8 cellular contexts compared by ENCODE assay signal in genomic region chr11:76680517-76681425, GRCh38. TPM values are rescaled to one million over a fixed set of nuclear protein-coding genes. Genes with fewer than 3 reads are reported as not detected.
A peak's percentile ranks its signal among the peaks of the same experiment; 100 is the strongest.
DNase-seq lines count a peak whose midpoint lies in the region; ATAC-seq, FAIRE-seq and TF ChIP-seq lines count a peak whose summit lies in the region.

No MANE protein-coding gene starts in this region.

- no peak overlapping the region for H2BK120ac ChIP-seq in neuronal stem cell (ENCODE audit: low read depth, low read length)

- H2BK15ac ChIP-seq in neuronal stem cell (ENCODE audit: low read length): peak overlapping the region; percentile 86

- no peak overlapping the region for H3K18ac ChIP-seq in neuronal stem cell (ENCODE audit: low read length)

- peak overlapping the region; percentile 31 for H2AFZ ChIP-seq in neuronal stem cell (ENCODE audit: low read length)

- H3K4ac ChIP-seq in neuronal stem cell (ENCODE audit: low read length): no peak overlapping the region

- H3K27me3 ChIP-seq in neuronal stem cell (ENCODE audit: control insufficient read depth in 3 of 3, insufficient read depth in 3 of 3, low read depth in 1 of 3, low read length in 3 of 3): peaks cover 0 to 36% (median 4%) of the 10 kb centered on the region in 3 experiments
- no peaks in the 10 kb centered on the region for H3K27me3 ChIP-seq in thyroid gland

- H2BK5ac ChIP-seq in neuronal stem cell (ENCODE audit: low read length): peak overlapping the region; percentile 26

- H3K79me1 ChIP-seq in neuronal stem cell (ENCODE audit: low read depth, low read length): no peaks in the 10 kb centered on the region

- no CpG with 5 or more reads among the region's 22 CpGs for WGBS in neuronal stem cell (ENCODE audit: extremely low coverage in 2 of 2, insufficient read length in 2 of 2, insufficient replicate concordance in 1 of 2), 2 donors
- 36 to 50% methylated on average over 13 to 21 of the region's 22 CpGs for WGBS in thyroid gland, 2 donors

- peak; percentile 3 for DNase-seq in GF-D8 (lab: John Stamatoyannopoulos, UW)
- DNase-seq in Jurkat, Clone E6-1 (ENCODE audit: low read depth, low spot score): peak; percentile 45
- DNase-seq in RCC 7860 (ENCODE audit: low spot score): peak; percentile 6
- peak; percentile 76 to 81 for DNase-seq in activated T-cell treated with anti-CD3 and anti-CD28 coated beads, Interleukin-2, amount 50 U/mL, for 48 hours
- DNase-seq in fibroblast of pulmonary artery (ENCODE audit: low read depth): peak; percentile 77
- DNase-seq in neuronal stem cell (ENCODE audit: low spot score): peak; percentile 76
- peak; percentile 48 to 57 for DNase-seq in thyroid gland

- no peak overlapping the region for H3K4me3 ChIP-seq in Jurkat, Clone E6-1 (ENCODE audit: low read length)
- H3K4me3 ChIP-seq in fibroblast of pulmonary artery (replicated peaks; ENCODE audit: low read depth, low read length) (no peak overlapping the region), neuronal stem cell (ENCODE audit: low read length in 2 of 2) (no peak overlapping the region), thyroid gland (replicated peaks in 1 of 3) (no peak overlapping the region)

- no peak overlapping the region for H4K8ac ChIP-seq in neuronal stem cell (ENCODE audit: low read depth, low read length)

- peaks cover 0 to 4% of the 10 kb centered on the region in 2 donors for H3K4me1 ChIP-seq in neuronal stem cell (ENCODE audit: control insufficient read depth in 2 of 2, insufficient read depth in 1 of 2, low read depth in 1 of 2, low read length in 2 of 2)
- peaks cover 2 to 4% of the 10 kb centered on the region in 2 donors for H3K4me1 ChIP-seq in thyroid gland

- H3K4me2 ChIP-seq in neuronal stem cell (ENCODE audit: insufficient read depth, low read length, poor library complexity, severe bottlenecking): no peak overlapping the region

- ATAC-seq in HG03095 (IDR thresholded peaks at IDR 0.05; ENCODE audit: unreplicated experiment): no peak

- H3K23ac ChIP-seq in neuronal stem cell (ENCODE audit: low read depth, low read length, poor library complexity): peak overlapping the region; percentile 77

- H2BK12ac ChIP-seq in neuronal stem cell (ENCODE audit: low read length): no peak overlapping the region

- FAIRE-seq in RCC 7860 (lab: Jason Lieb, UNC): no peak

- H3K14ac ChIP-seq in neuronal stem cell (ENCODE audit: low read length): peak overlapping the region; percentile 64

- no peak overlapping the region for H4K91ac ChIP-seq in neuronal stem cell (ENCODE audit: low read depth, low read length, poor library complexity)

- peak overlapping the region; percentile 73 for H2AK5ac ChIP-seq in neuronal stem cell (ENCODE audit: low read depth, low read length)

- H3K27ac ChIP-seq in neuronal stem cell (replicated peaks; ENCODE audit: low read length) (no peak overlapping the region), thyroid gland (no peak overlapping the region)

- TF ChIP-seq CTCF in fibroblast of pulmonary artery (IDR thresholded peaks at IDR 0.05; ENCODE audit: low read length, missing control alignments): peak; percentile 81
- peak; percentile 47 to 78 (median 60) for TF ChIP-seq CTCF in thyroid gland (IDR thresholded peaks at IDR 0.05)

- peaks cover 0 to 1% of the 10 kb centered on the region in 2 donors for H3K36me3 ChIP-seq in neuronal stem cell (replicated peaks in 1 of 2; ENCODE audit: control insufficient read depth in 2 of 2, insufficient read depth in 2 of 2, low read length in 2 of 2)
- H3K36me3 ChIP-seq in thyroid gland: no peaks in the 10 kb centered on the region

- H3K9me3 ChIP-seq in neuronal stem cell (replicated peaks in 1 of 2; ENCODE audit: control insufficient read depth in 2 of 2, insufficient read depth in 1 of 2, low read depth in 1 of 2, low read length in 2 of 2) (peaks cover 0 to 7% of the 10 kb centered on the region in 2 donors), thyroid gland (no peaks in the 10 kb centered on the region)

- intact Hi-C loops in thyroid gland (cut with DNase I): loop anchor here (10.0 kb wide), 1 partner anchor 126 kb away; no protein-coding TSS in a partner anchor

- TF ChIP-seq POLR2A in thyroid gland (IDR thresholded peaks at IDR 0.05): no peak

- no peak overlapping the region for H3K9ac ChIP-seq in neuronal stem cell (ENCODE audit: low read depth, low read length, poor library complexity)

RNA-seq across cellular contexts. Expression of gene LRRC32, which starts 10.2 kb away (rescaled TPM):
- polyA plus RNA-seq in Jurkat, Clone E6-1 (2012; ENCODE audit: insufficient read depth, insufficient read length): not detected
- polyA plus RNA-seq in neuronal stem cell (2013, experiment 1 of 2): 0.91 TPM
- 1.1 TPM for polyA plus RNA-seq in neuronal stem cell (2013, experiment 2 of 2)
- 10 to 100 TPM; 15.6 to 42.5 (median 17.9) TPM for total RNA-seq in thyroid gland

Comparison
In these comparisons a context has a peak if more than half of its experiments do, and no peak if none do; other contexts are left out.
1. DNase-seq: peak in every context shown above with its lines; median percentile 78 in activated T-cell treated with anti-CD3 and anti-CD28 coated beads, Interleukin-2, amount 50 U/mL, for 48 hours; 77 in fibroblast of pulmonary artery; 76 in neuronal stem cell; 52 in thyroid gland; 45 in Jurkat, Clone E6-1; 6 in RCC 7860; 3 in GF-D8.